In genomic region chr1:47179988-47180563, GRCh38 we compare ENCODE assay signal across 1 cellular context.
TF ChIP-seq lines count a peak whose summit lies in the region.

No MANE protein-coding gene starts in this region.

TF ChIP-seq in WTC11, 78 proteins besides CTCF, POLR2A, EP300 and RAD21 (continued from another document):
- no peak for TF ChIP-seq E2F5 (CRISPR knock-in tag; IDR thresholded peaks at IDR 0.05)
- TF ChIP-seq SOX15 (CRISPR knock-in tag; IDR thresholded peaks at IDR 0.05), result no peak
- no peak for TF ChIP-seq HMGA2 (CRISPR knock-in tag; IDR thresholded peaks at IDR 0.05)
- TF ChIP-seq ZBTB43 (CRISPR knock-in tag; IDR thresholded peaks at IDR 0.05), result no peak
- no peak for TF ChIP-seq ZBTB21 (CRISPR knock-in tag; IDR thresholded peaks at IDR 0.05; ENCODE audit: borderline replicate concordance)
- TF ChIP-seq, protein P1, sequence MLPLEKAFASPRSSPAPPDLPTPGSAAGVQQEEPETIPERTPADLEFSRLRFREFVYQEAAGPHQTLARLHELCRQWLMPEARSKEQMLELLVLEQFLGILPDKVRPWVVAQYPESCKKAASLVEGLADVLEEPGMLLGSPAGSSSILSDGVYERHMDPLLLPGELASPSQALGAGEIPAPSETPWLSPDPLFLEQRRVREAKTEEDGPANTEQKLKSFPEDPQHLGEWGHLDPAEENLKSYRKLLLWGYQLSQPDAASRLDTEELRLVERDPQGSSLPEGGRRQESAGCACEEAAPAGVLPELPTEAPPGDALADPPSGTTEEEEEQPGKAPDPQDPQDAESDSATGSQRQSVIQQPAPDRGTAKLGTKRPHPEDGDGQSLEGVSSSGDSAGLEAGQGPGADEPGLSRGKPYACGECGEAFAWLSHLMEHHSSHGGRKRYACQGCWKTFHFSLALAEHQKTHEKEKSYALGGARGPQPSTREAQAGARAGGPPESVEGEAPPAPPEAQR (CRISPR knock-in tag; IDR thresholded peaks at IDR 0.05), result no peak
- no peak for TF ChIP-seq GRHL2 (CRISPR knock-in tag; IDR thresholded peaks at IDR 0.05; ENCODE audit: insufficient replicate concordance, severe bottlenecking)
